Comparison of ENCODE assay signal across 8 cellular contexts in genomic region chr1:117365350-117366280, GRCh38. TPM values are rescaled to one million over a fixed set of nuclear protein-coding genes. Genes with fewer than 3 reads are reported as not detected.
A peak's percentile ranks its signal among the peaks of the same experiment; 100 is the strongest.
DNase-seq lines count a peak whose midpoint lies in the region; ATAC-seq and TF ChIP-seq lines count a peak whose summit lies in the region.

No MANE protein-coding gene starts in this region.

- H3K4me3 Mint-ChIP-seq in effector memory CD8-positive, alpha-beta T cell = peak overlapping the region; percentile 93 to 95
- H3K4me3 Mint-ChIP-seq in neural progenitor cell = peak overlapping the region; percentile 97

- H3K27ac ChIP-seq in OCI-LY1 (ENCODE audit: low read depth, low read length, poor library complexity, severe bottlenecking) = peak overlapping the region; percentile 57
- H3K27ac ChIP-seq in neural progenitor cell = no peak overlapping the region

- H3K79me2 ChIP-seq in OCI-LY1 (ENCODE audit: insufficient read depth, low read length) (peaks cover 29% of the 10 kb centered on the region), neural progenitor cell (ENCODE audit: low read depth) (peaks cover 47% of the 10 kb centered on the region)

- H3F3A ChIP-seq in OCI-LY1 (ENCODE audit: insufficient read depth, low read length) (no peaks in the 10 kb centered on the region), neural progenitor cell (ENCODE audit: low read depth) (peaks cover 22% of the 10 kb centered on the region)

- DNase-seq in G401 (ENCODE audit: low spot score) (peak; percentile 46), neural progenitor cell (ENCODE audit: low spot score) (no peak), HuH-7 (ENCODE audit: low spot score) (no peak), NCI-H446 (lab: John Stamatoyannopoulos, UW) (no peak)
- DNase-seq in effector memory CD8-positive, alpha-beta T cell = no peak

- H3K36me3 ChIP-seq in OCI-LY1 (ENCODE audit: insufficient read depth, low read length) = no peaks in the 10 kb centered on the region
- no peaks in the 10 kb centered on the region for H3K36me3 ChIP-seq in neural progenitor cell

- no peaks in the 10 kb centered on the region for H3K9me2 ChIP-seq in OCI-LY1 (ENCODE audit: low read depth, low read length)

- no peaks in the 10 kb centered on the region for H3K9me3 ChIP-seq in OCI-LY1 (ENCODE audit: low read length)
- H3K9me3 ChIP-seq in neural progenitor cell (ENCODE audit: low read depth) = no peaks in the 10 kb centered on the region

- H4K20me1 ChIP-seq in OCI-LY1 (ENCODE audit: insufficient read depth, low read length) = no peaks in the 10 kb centered on the region
- peaks cover 25% of the 10 kb centered on the region for H4K20me1 ChIP-seq in neural progenitor cell (ENCODE audit: low read depth)

- H3K36me3 Mint-ChIP-seq in effector memory CD8-positive, alpha-beta T cell (ENCODE audit: insufficient read depth) = peaks cover 23% of the 10 kb centered on the region
- no peaks in the 10 kb centered on the region for H3K36me3 Mint-ChIP-seq in neural progenitor cell

- peaks cover 21% of the 10 kb centered on the region for H3K4me1 ChIP-seq in OCI-LY1 (ENCODE audit: insufficient read depth, low read length, severe bottlenecking)
- H3K4me1 ChIP-seq in neural progenitor cell = peaks cover 29% of the 10 kb centered on the region

- H2AFZ ChIP-seq in OCI-LY1 (ENCODE audit: low read length) (no peak overlapping the region), neural progenitor cell (replicated peaks) (peak overlapping the region; percentile 43)

- H3K4me1 Mint-ChIP-seq in effector memory CD8-positive, alpha-beta T cell (ENCODE audit: low read depth in 2 of 2) = peaks cover 37 to 42% of the 10 kb centered on the region in 2 donors
- H3K4me1 Mint-ChIP-seq in neural progenitor cell = peaks cover 39% of the 10 kb centered on the region

- in situ Hi-C loops in G401 (cut with HindIII; ENCODE audit: low sequenced_read_pairs) = no loop called here

- H3K27ac Mint-ChIP-seq in effector memory CD8-positive, alpha-beta T cell = peak overlapping the region; percentile 94 to 98
- peak overlapping the region; percentile 99 for H3K27ac Mint-ChIP-seq in neural progenitor cell

- H3K27me3 Mint-ChIP-seq in effector memory CD8-positive, alpha-beta T cell = no peaks in the 10 kb centered on the region
- H3K27me3 Mint-ChIP-seq in neural progenitor cell (ENCODE audit: insufficient read depth, low read depth) = peaks cover 2% of the 10 kb centered on the region

- H3K27me3 ChIP-seq in OCI-LY1 (ENCODE audit: insufficient read depth, low read length) (no peaks in the 10 kb centered on the region), neural progenitor cell (no peaks in the 10 kb centered on the region)

- peak overlapping the region; percentile 89 for H3K4me3 ChIP-seq in OCI-LY1 (ENCODE audit: low read depth, low read length, poor library complexity, severe bottlenecking)
- H3K4me3 ChIP-seq in neural progenitor cell = peak overlapping the region; percentile 73

- H3K9ac ChIP-seq in OCI-LY1 (ENCODE audit: low read length) = peak overlapping the region; percentile 75
- H3K9ac ChIP-seq in neural progenitor cell = peak overlapping the region; percentile 74

- no peaks in the 10 kb centered on the region for H3K9me3 Mint-ChIP-seq in effector memory CD8-positive, alpha-beta T cell
- H3K9me3 Mint-ChIP-seq in neural progenitor cell = no peaks in the 10 kb centered on the region

- TF ChIP-seq CTCF in OCI-LY1 (IDR thresholded peaks at IDR 0.05; ENCODE audit: low read length) (no peak), neural progenitor cell (IDR thresholded peaks at IDR 0.05) (no peak)

- ATAC-seq in effector memory CD8-positive, alpha-beta T cell (replicated peaks) = no peak
- ATAC-seq in GM18517 (IDR thresholded peaks at IDR 0.05; ENCODE audit: unreplicated experiment) = no peak
- no peak for ATAC-seq in GM21381 (IDR thresholded peaks at IDR 0.05; ENCODE audit: unreplicated experiment)

- H3K4me2 ChIP-seq in OCI-LY1 (ENCODE audit: low read length) (peak overlapping the region; percentile 71), neural progenitor cell (peak overlapping the region; percentile 99)

RNA-seq across cellular contexts. Expression of gene MAN1A2, which starts 1.6 kb away (rescaled TPM):
- total RNA-seq in G401 (2014; rRNA removed; shearing (Covaris generic)) = 14.1 and 15.3 TPM in 2 replicates
- total RNA-seq in neural progenitor cell (ENCODE audit: low replicate concordance) = 20.0 and 28.6 TPM in 2 replicates
